In the genomic region with DNA sequence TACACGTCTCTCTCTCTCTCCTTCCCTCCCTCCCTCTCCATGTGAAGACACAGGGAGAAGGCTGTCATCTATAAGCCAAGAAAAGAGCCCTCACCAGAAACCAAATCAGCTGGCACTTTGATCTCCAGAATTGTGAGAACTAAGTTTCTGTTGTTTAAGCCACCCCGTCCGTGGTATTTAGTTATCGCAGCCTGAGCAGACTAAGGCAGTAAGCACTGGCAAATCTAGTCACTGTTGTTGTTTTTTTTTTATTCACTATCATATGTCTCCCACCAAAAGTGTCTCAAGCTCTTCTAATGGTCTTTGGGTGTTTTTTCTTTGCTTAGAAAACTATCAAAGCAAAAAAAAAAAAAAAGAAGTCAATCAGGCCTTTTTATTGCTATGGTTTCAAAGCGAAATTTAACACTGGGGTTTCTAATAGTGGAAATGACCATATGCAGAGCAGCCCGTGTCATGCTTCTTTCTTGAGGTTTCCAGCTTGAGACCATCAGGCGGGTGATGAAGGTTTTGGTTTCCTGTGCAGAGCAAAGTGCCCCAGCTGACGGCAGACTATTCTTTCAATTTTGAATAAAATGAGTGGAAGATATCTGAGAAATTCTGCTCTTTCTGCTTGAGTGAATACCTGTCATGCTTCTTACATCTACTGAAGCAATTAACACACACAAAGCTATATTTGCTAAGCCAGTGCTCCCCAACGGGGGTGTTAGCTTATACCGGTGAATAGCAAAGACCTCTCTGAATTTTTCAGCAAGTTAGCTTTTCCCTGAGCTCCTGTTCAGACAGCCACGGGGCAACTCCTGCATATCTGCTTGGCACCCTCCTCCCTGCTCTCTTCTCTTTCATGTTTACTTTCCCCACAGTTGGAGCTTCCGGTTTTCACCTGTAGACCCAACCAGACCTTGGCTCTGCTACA, we compare ENCODE assay signal across 8 cellular contexts.
DNase-seq lines count a peak whose midpoint lies in the region; ATAC-seq and TF ChIP-seq lines count a peak whose summit lies in the region.

No MANE protein-coding gene starts in this region.

- ATAC-seq in GM18505 (IDR thresholded peaks at IDR 0.05; ENCODE audit: unreplicated experiment) (peak; percentile 96), HG03139 (IDR thresholded peaks at IDR 0.05; ENCODE audit: unreplicated experiment) (peak; percentile 94)

- TF ChIP-seq CTCF in GM20000 (IDR thresholded peaks at IDR 0.05; ENCODE audit: extremely low read depth, missing control alignments) = no peak
- TF ChIP-seq CTCF in endodermal cell (conservative IDR thresholded peaks at IDR 0.05) = no peak

- H3K9ac ChIP-seq in endodermal cell (ENCODE audit: extremely low read depth, low read length, poor library complexity, severe bottlenecking) = no peak overlapping the region

- TF ChIP-seq POLR2A in GM18505 (IDR thresholded peaks at IDR 0.05; ENCODE audit: borderline replicate concordance, extremely low read depth, insufficient read depth, insufficient read length) = no peak

- no peaks in the 10 kb centered on the region for H3K36me3 ChIP-seq in endodermal cell (ENCODE audit: control insufficient read depth, insufficient read depth, low read length)

- H3K27ac ChIP-seq in endodermal cell (ENCODE audit: low read depth, low read length) = no peak overlapping the region

- peak; percentile 50 for DNase-seq in GM20000 (ENCODE audit: low spot score)
- no peak for DNase-seq in endodermal cell
- no peak for DNase-seq in 8988T
- DNase-seq in inferior parietal cortex (ENCODE audit: extremely low spot score) = no peak
- no peak for DNase-seq in stimulated activated CD4-positive, alpha-beta T cell treated with anti-CD3 and anti-CD28 coated beads, Interleukin-4, amount 100 ng/mL, for 24 hours
- no peak for DNase-seq in globus pallidus (ENCODE audit: low spot score)

- no peaks in the 10 kb centered on the region for H3K27me3 ChIP-seq in endodermal cell (ENCODE audit: control insufficient read depth, insufficient read depth, low read length, poor library complexity, severe bottlenecking)

- H3K4me3 ChIP-seq in endodermal cell (ENCODE audit: low read length) = no peak overlapping the region

- no peaks in the 10 kb centered on the region for H3K9me3 Mint-ChIP-seq in endodermal cell

- no peaks in the 10 kb centered on the region for H3K9me3 ChIP-seq in endodermal cell (ENCODE audit: control insufficient read depth, low read length)

- H3K36me3 Mint-ChIP-seq in endodermal cell (ENCODE audit: low read depth) = no peaks in the 10 kb centered on the region

- 69 to 77% methylated on average over 8 to 12 of the region's 12 CpGs for WGBS in endodermal cell (ENCODE audit: insufficient coverage in 1 of 2, insufficient read length in 1 of 2), 2 experiments

- H3K27ac Mint-ChIP-seq in endodermal cell = peak overlapping the region; percentile 49

- H3K4me1 Mint-ChIP-seq in endodermal cell = peaks cover 31% of the 10 kb centered on the region

- H3K27me3 Mint-ChIP-seq in endodermal cell (ENCODE audit: insufficient read depth) = no peaks in the 10 kb centered on the region

- H3K4me1 ChIP-seq in endodermal cell (ENCODE audit: control insufficient read depth, insufficient read depth, low read length) = no peaks in the 10 kb centered on the region

- H3K4me3 Mint-ChIP-seq in endodermal cell = no peak overlapping the region
